Comparison of ENCODE assay signal across 1 cellular context in genomic region chr2:189441709-189442074, GRCh38.
TF ChIP-seq lines count a peak whose summit lies in the region.

No MANE protein-coding gene starts in this region.

TF ChIP-seq in H1, 55 proteins besides CTCF, POLR2A, EP300 and RAD21 (continued from another document):
- no peak for TF ChIP-seq USF2 (IDR thresholded peaks at IDR 0.05; ENCODE audit: low read length)
- TF ChIP-seq SUZ12 (IDR thresholded peaks at IDR 0.05; ENCODE audit: low read length): no peak
- no peak for TF ChIP-seq SP4 (IDR thresholded peaks at IDR 0.05; ENCODE audit: low read length)
- TF ChIP-seq BACH1 (IDR thresholded peaks at IDR 0.05; ENCODE audit: low read length): no peak
- no peak for TF ChIP-seq YY1 (IDR thresholded peaks at IDR 0.05; ENCODE audit: low read depth, low read length)
- TF ChIP-seq TCF12 (IDR thresholded peaks at IDR 0.05; ENCODE audit: low read depth, low read length): no peak
- no peak for TF ChIP-seq CBX8 (IDR thresholded peaks at IDR 0.05; ENCODE audit: borderline replicate concordance, low read depth, low read length)
- TF ChIP-seq KDM1A (IDR thresholded peaks at IDR 0.05; ENCODE audit: borderline replicate concordance, low read length): no peak
- TF ChIP-seq BCL11A (IDR thresholded peaks at IDR 0.05; ENCODE audit: low read depth in 2 of 2, low read length in 2 of 2): no peak
- no peak for TF ChIP-seq KDM5A (IDR thresholded peaks at IDR 0.05; ENCODE audit: low read length)
- no peak for TF ChIP-seq MAFK (IDR thresholded peaks at IDR 0.05; ENCODE audit: low read depth, low read length)
- TF ChIP-seq SIX5 (IDR thresholded peaks at IDR 0.05; ENCODE audit: low read depth, low read length): no peak
- no peak for TF ChIP-seq SIN3A (conservative IDR thresholded peaks at IDR 0.05 in 1 of 2, IDR thresholded peaks at IDR 0.05 in 1 of 2; ENCODE audit: low read depth in 1 of 2, low read length in 2 of 2)
- TF ChIP-seq CEBPB (IDR thresholded peaks at IDR 0.05; ENCODE audit: low read depth, low read length): no peak
TF ChIP-seq in H1: peak in this region for 0.
